Comparison of ENCODE assay signal across 10 cellular contexts in genomic region chr1:162019006-162019405, GRCh38. TPM values are rescaled to one million over a fixed set of nuclear protein-coding genes. Genes with fewer than 3 reads are reported as not detected.
A peak's percentile ranks its signal among the peaks of the same experiment; 100 is the strongest.
DNase-seq lines count a peak whose midpoint lies in the region; ATAC-seq, FAIRE-seq and TF ChIP-seq lines count a peak whose summit lies in the region.
"Had no signal": no experiment of that assay in that cellular context is flagged by ENCODE, and none has a peak within 500 bp of the region (broad histone marks: within the 10 kb centered on the region; RNA-seq: fewer than 3 reads in every experiment).

No MANE protein-coding gene starts in this region.

- H4K91ac ChIP-seq in IMR-90 (ENCODE audit: insufficient read depth, low read depth, low read length), result no peak overlapping the region

- H3K14ac ChIP-seq in IMR-90 (replicated peaks; ENCODE audit: low read depth, low read length), result no peak overlapping the region

- no peak overlapping the region for H3K18ac ChIP-seq in IMR-90 (ENCODE audit: low read depth, low read length)

- ATAC-seq in IMR-90 (ENCODE audit: low read depth), result no peak
- ATAC-seq: GM23338, K562 had no signal

- no peak for TF ChIP-seq RAD21 in IMR-90 (IDR thresholded peaks at IDR 0.05; ENCODE audit: low read length)

- no CpG with 5 or more reads among the region's 4 CpGs for WGBS in IMR-90 (ENCODE audit: extremely low coverage in 2 of 2, insufficient read length in 1 of 2), 2 experiments
- WGBS in testis, 2 donors, result 65 to 78% methylated on average over 4 of the region's 4 CpGs

- TF ChIP-seq POLR2A in IMR-90 (IDR thresholded peaks at IDR 0.05; ENCODE audit: low read depth, low read length) (no peak), testis (IDR thresholded peaks at IDR 0.05) (no peak), GM12892 (IDR thresholded peaks at IDR 0.05; ENCODE audit: low read depth, low read length) (no peak), H54 (IDR thresholded peaks at IDR 0.05; ENCODE audit: low read depth, low read length) (no peak)

- peak; percentile 73 for DNase-seq in IMR-90
- DNase-seq in NCI-H526 treated with DMSO at 0.1 percent for 48 hours (lab: John Stamatoyannopoulos, UW), result peak; percentile 95
- peak; percentile 97 for DNase-seq in epithelial cell of proximal tubule (ENCODE audit: low read depth)
- DNase-seq in testis, result no peak
- no peak for DNase-seq in GM12892 (ENCODE audit: insufficient read length)
- DNase-seq in H54 (ENCODE audit: insufficient read length, low spot score), result no peak
- DNase-seq in stimulated activated CD4-positive, alpha-beta T cell treated with anti-CD3 and anti-CD28 coated beads, Interleukin-2, amount 100 ng/mL, for 24 hours, result no peak
- DNase-seq: activated naive CD4-positive, alpha-beta T cell treated with anti-CD3 and anti-CD28 coated beads, Interleukin-2, amount 10 ng/mL, durations not matched to agents 7 days and 5 days had no signal

- H3K4me3 ChIP-seq in IMR-90 (ENCODE audit: insufficient read depth, low read depth, low read length) (no peak overlapping the region), epithelial cell of proximal tubule (ENCODE audit: low read depth, low read length) (no peak overlapping the region), testis (no peak overlapping the region)
- H3K4me3 ChIP-seq: GM23338, K562 had no signal

- H4K5ac ChIP-seq in IMR-90 (ENCODE audit: low read depth, low read length), result no peak overlapping the region

- H3K27me3 ChIP-seq in IMR-90 (ENCODE audit: control insufficient read depth, insufficient read depth, low read length), result peaks cover 3% of the 10 kb centered on the region
- H3K27me3 ChIP-seq in testis, result no peaks in the 10 kb centered on the region

- H3K4me1 ChIP-seq in IMR-90 (ENCODE audit: control insufficient read depth, insufficient read depth, low read length) (peaks cover 5% of the 10 kb centered on the region; the same call in 1 of the 2 replicates), testis (peaks cover 60% of the 10 kb centered on the region)

- H3K36me3 ChIP-seq in IMR-90 (ENCODE audit: control insufficient read depth, insufficient read depth, low read length) (no peaks in the 10 kb centered on the region), testis (ENCODE audit: low read depth, missing control alignments) (no peaks in the 10 kb centered on the region)

- H2BK15ac ChIP-seq in IMR-90 (ENCODE audit: low read depth, low read length), result no peak overlapping the region

- POLR2A ChIA-PET in IMR-90 (lab: Charles Lee; ENCODE audit: unreplicated experiment), result interaction anchor here (0.5 kb wide), 1 partner anchor 21 kb away, joined by 3 read pairs; no protein-coding TSS in a partner anchor

- no peak overlapping the region for H3K56ac ChIP-seq in IMR-90 (ENCODE audit: extremely low read depth, insufficient read depth, low read length)

- no peak overlapping the region for H2AK5ac ChIP-seq in IMR-90 (ENCODE audit: low read depth, low read length)

- intact Hi-C loops in IMR-90 (cut with micrococcal nuclease) (no loop called here), testis (cut with DNase I; ENCODE audit: low total_unique reads) (no loop called here)

- dilution Hi-C loops in IMR-90 (cut with HindIII; ENCODE audit: low sequenced_read_pairs, unreplicated experiment), result no loop called here

- no peak overlapping the region for H3K23ac ChIP-seq in IMR-90 (ENCODE audit: low read depth, low read length)

- no peak overlapping the region for H2BK5ac ChIP-seq in IMR-90 (ENCODE audit: low read depth, low read length, poor library complexity, severe bottlenecking)

- BruUV-seq in IMR-90 (replicated peaks; lab: Mats Ljungman, UMichigan), result no TSS peak

- no peak for FAIRE-seq in GM12892 (lab: Jason Lieb, UNC)
- no peak for FAIRE-seq in H54 (lab: Jason Lieb, UNC)
- FAIRE-seq: K562 had no signal

- H3K9ac ChIP-seq in IMR-90 (ENCODE audit: low read depth, low read length), result no peak overlapping the region

- H3K79me1 ChIP-seq in IMR-90 (ENCODE audit: low read depth in 1 of 2, low read length in 2 of 2), result no peaks in the 10 kb centered on the region

- no peak for TF ChIP-seq CTCF in IMR-90 (conservative IDR thresholded peaks at IDR 0.05; ENCODE audit: low read depth, low read length)
- no peak for TF ChIP-seq CTCF in epithelial cell of proximal tubule (conservative IDR thresholded peaks at IDR 0.05; ENCODE audit: low read depth, low read length)
- TF ChIP-seq CTCF in testis (IDR thresholded peaks at IDR 0.05), result no peak

- no peak overlapping the region for H4K8ac ChIP-seq in IMR-90 (ENCODE audit: low read depth in 2 of 2, low read length in 2 of 2)

- no peaks in the 10 kb centered on the region for H4K20me1 ChIP-seq in IMR-90 (ENCODE audit: insufficient read depth, low read length)

- H3K27ac ChIP-seq in IMR-90 (ENCODE audit: insufficient read depth, low read length) (no peak overlapping the region), testis (peak overlapping the region; percentile 2 to 45)

- H2BK120ac ChIP-seq in IMR-90 (ENCODE audit: low read depth, low read length), result no peak overlapping the region

- no peak overlapping the region for H3K4ac ChIP-seq in IMR-90 (ENCODE audit: low read depth, low read length)

- no peak overlapping the region for H3K4me2 ChIP-seq in IMR-90 (ENCODE audit: low read depth, low read length)
- H3K4me2 ChIP-seq: GM23338 had no signal

- H2AFZ ChIP-seq in IMR-90 (replicated peaks; ENCODE audit: low read length, poor library complexity), result no peak overlapping the region
- H2AFZ ChIP-seq: GM23338 had no signal

- no peak overlapping the region for H2AK9ac ChIP-seq in IMR-90 (replicated peaks; ENCODE audit: low read depth, low read length, poor library complexity)

- H2BK20ac ChIP-seq in IMR-90 (ENCODE audit: low read depth, low read length), result no peak overlapping the region

- in situ Hi-C loops in IMR-90 (cut with MboI; ENCODE audit: low sequenced_read_pairs), result no loop called here

- CTCF ChIA-PET in IMR-90 (lab: Yijun Ruan, JAX), result interaction anchor here (1.2 kb wide), 1 partner anchor 226 kb away, joined by 3 read pairs; no protein-coding TSS in a partner anchor

- H3K9me3 ChIP-seq in IMR-90 (ENCODE audit: control insufficient read depth, insufficient read depth, low read length), result no peaks in the 10 kb centered on the region
- no peaks in the 10 kb centered on the region for H3K9me3 ChIP-seq in testis

- no peaks in the 10 kb centered on the region for H3K9me1 ChIP-seq in IMR-90 (ENCODE audit: insufficient read depth, low read length)

TF ChIP-seq in IMR-90, 13 proteins besides CTCF, POLR2A, EP300 and RAD21:
- no peak for TF ChIP-seq MAFK (IDR thresholded peaks at IDR 0.05; ENCODE audit: low read depth, low read length)

RNA-seq across cellular contexts. Expression of gene OLFML2B, which starts 4.7 kb away (rescaled TPM):
- total RNA-seq in IMR-90 (2012; rRNA removed) (0.36 and 0.56 TPM in 2 replicates), epithelial cell of proximal tubule (1.7 and 9.0 TPM in 2 replicates), testis (10 to 100 TPM; 31.3 to 40.4 TPM)
- polyA plus RNA-seq in IMR-90 (2012; rRNA removed) (0.74 and 0.80 TPM in 2 replicates), testis (ENCODE audit: insufficient read depth, low read depth, low replicate concordance) (57.9 TPM)
- polyA plus RNA-seq in IMR-90 (2012; cell fraction: cytosol; rRNA removed), result 0.48 and 1.0 TPM in 2 replicates
- 0.44 and 0.78 TPM in 2 replicates for polyA plus RNA-seq in IMR-90 (2012; cell fraction: nucleus; rRNA removed; ENCODE audit: low replicate concordance)
- not detected for polyA plus RNA-seq in GM12892 (2012; ENCODE audit: missing spikeins)
- total RNA-seq: K562 had no signal
- polyA plus RNA-seq: K562 had no signal

RNA-seq across cellular contexts. Expression of gene NOS1AP, which starts 50.5 kb away (rescaled TPM):
- total RNA-seq in IMR-90 (2012; rRNA removed) (under 0.01 and 0.18 TPM in 2 replicates), epithelial cell of proximal tubule (0.72 and 2.2 TPM in 2 replicates), testis (1 to 10 TPM; 4.1 to 5.1 TPM)
- polyA plus RNA-seq in IMR-90 (2012; rRNA removed) (0.19 and 0.20 TPM in 2 replicates), testis (ENCODE audit: insufficient read depth, low read depth, low replicate concordance) (2.1 TPM)
- polyA plus RNA-seq in IMR-90 (2012; cell fraction: cytosol; rRNA removed), result 0.09 and 0.11 TPM in 2 replicates
- polyA plus RNA-seq in IMR-90 (2012; cell fraction: nucleus; rRNA removed; ENCODE audit: low replicate concordance), result 0.25 and 0.51 TPM in 2 replicates
- polyA plus RNA-seq in GM12892 (2012; ENCODE audit: missing spikeins), result not detected

Comparison
In these comparisons a context has a peak if more than half of its experiments do, and no peak if none do; other contexts are left out.
1. DNase-seq: peak in IMR-90 (single experiment), NCI-H526 treated with DMSO at 0.1 percent for 48 hours (single experiment) and epithelial cell of proximal tubule (single experiment); none in testis (single experiment), GM12892 (single experiment), H54 (single experiment) and stimulated activated CD4-positive, alpha-beta T cell treated with anti-CD3 and anti-CD28 coated beads, Interleukin-2, amount 100 ng/mL, for 24 hours (0 of 2).